Comparison of ENCODE assay signal across 8 cellular contexts in genomic region chr9:130770679-130771442, GRCh38.
DNase-seq lines count a peak whose midpoint lies in the region; ATAC-seq and TF ChIP-seq lines count a peak whose summit lies in the region.

No MANE protein-coding gene starts in this region.

- H3K9ac ChIP-seq in SU-DHL-6 (ENCODE audit: low read length) (no peak overlapping the region), fibroblast of lung (ENCODE audit: insufficient read depth, low read length) (no peak overlapping the region)

- no peaks in the 10 kb centered on the region for H3F3A ChIP-seq in SU-DHL-6 (ENCODE audit: insufficient read depth)

- H3K4me3 ChIP-seq in SU-DHL-6 (ENCODE audit: insufficient read depth, low read length, poor library complexity, severe bottlenecking), result no peak overlapping the region
- no peak overlapping the region for H3K4me3 ChIP-seq in fibroblast of lung (replicated peaks in 1 of 4; ENCODE audit: control extremely low read depth in 1 of 4, insufficient read depth in 1 of 4, low read depth in 3 of 4, low read length in 4 of 4)

- peak; percentile 41 for DNase-seq in GDM1 (lab: John Stamatoyannopoulos, UW)
- DNase-seq in NCI-H1105 treated with DMSO at 0.1 percent for 48 hours (lab: John Stamatoyannopoulos, UW), result peak; percentile 58
- peak; percentile 59 to 90 for DNase-seq in fibroblast of lung (ENCODE audit: low read depth in 2 of 2)
- DNase-seq in neural crest cell (ENCODE audit: low read depth, low spot score), result no peak

- ATAC-seq in GM19455 (IDR thresholded peaks at IDR 0.05; ENCODE audit: unreplicated experiment) (no peak), GM18511 (IDR thresholded peaks at IDR 0.05; ENCODE audit: unreplicated experiment) (no peak)

- no peaks in the 10 kb centered on the region for H3K27me3 Mint-ChIP-seq in neural crest cell (ENCODE audit: low read depth)

- H2AFZ ChIP-seq in SU-DHL-6 (ENCODE audit: low read depth, low read length, severe bottlenecking) (no peak overlapping the region), fibroblast of lung (ENCODE audit: low read length) (no peak overlapping the region)

- peaks cover 18% of the 10 kb centered on the region for H3K36me3 Mint-ChIP-seq in neural crest cell (ENCODE audit: low read depth)

- H3K27ac Mint-ChIP-seq in neural crest cell (ENCODE audit: unreplicated experiment), result no peak overlapping the region

- no peaks in the 10 kb centered on the region for H3K27me3 ChIP-seq in SU-DHL-6 (ENCODE audit: low read length)
- H3K27me3 ChIP-seq in fibroblast of lung (ENCODE audit: control insufficient read depth, insufficient read depth, low read length), result no peaks in the 10 kb centered on the region

- H3K79me2 ChIP-seq in SU-DHL-6 (ENCODE audit: insufficient read depth, low read length) (no peaks in the 10 kb centered on the region), fibroblast of lung (ENCODE audit: control insufficient read depth, insufficient read depth, low read length) (peaks cover 42% of the 10 kb centered on the region)

- H3K27ac ChIP-seq in 22Rv1 (no peak overlapping the region), SU-DHL-6 (ENCODE audit: low read depth, low read length) (no peak overlapping the region), fibroblast of lung (ENCODE audit: insufficient read depth, low read length) (no peak overlapping the region)

- H3K9me2 ChIP-seq in SU-DHL-6 (replicated peaks; ENCODE audit: insufficient read depth, low read length), result no peaks in the 10 kb centered on the region

- H3K4me1 ChIP-seq in fibroblast of lung (ENCODE audit: control insufficient read depth, extremely low read depth, insufficient read depth, low read length), result peaks cover 9% of the 10 kb centered on the region

- H3K9me3 ChIP-seq in SU-DHL-6 (ENCODE audit: insufficient read depth, low read length) (no peaks in the 10 kb centered on the region), fibroblast of lung (ENCODE audit: control insufficient read depth, insufficient read depth, low read depth, low read length) (no peaks in the 10 kb centered on the region)

- TF ChIP-seq CTCF in 22Rv1 (IDR thresholded peaks at IDR 0.05) (peak; percentile 82), SU-DHL-6 (IDR thresholded peaks at IDR 0.05; ENCODE audit: insufficient read depth, low read length, poor library complexity, severe bottlenecking) (peak; percentile 48), fibroblast of lung (conservative IDR thresholded peaks at IDR 0.05 in 1 of 2, IDR thresholded peaks at IDR 0.05 in 1 of 2; ENCODE audit: low read depth in 1 of 2, low read length in 2 of 2) (peak; percentile 57), neural crest cell (conservative IDR thresholded peaks at IDR 0.05) (peak; percentile 73)

- H3K4me3 Mint-ChIP-seq in neural crest cell, result no peak overlapping the region

- peaks cover 9% of the 10 kb centered on the region for H3K9me3 Mint-ChIP-seq in neural crest cell

- H3K4me2 ChIP-seq in SU-DHL-6 (ENCODE audit: low read depth, low read length, poor library complexity, severe bottlenecking) (no peak overlapping the region), fibroblast of lung (ENCODE audit: extremely low read depth, insufficient read depth, low read length) (no peak overlapping the region)

- H4K20me1 ChIP-seq in SU-DHL-6 (ENCODE audit: low read depth, low read length) (peaks cover 3% of the 10 kb centered on the region; the same call in 1 of the 2 replicates), fibroblast of lung (ENCODE audit: control insufficient read depth, extremely low read depth, insufficient read depth, low read length) (no peaks in the 10 kb centered on the region)

- H3K36me3 ChIP-seq in SU-DHL-6 (ENCODE audit: low read length) (no peaks in the 10 kb centered on the region), fibroblast of lung (ENCODE audit: control insufficient read depth, insufficient read depth, low read length) (no peaks in the 10 kb centered on the region)

- H3K4me1 Mint-ChIP-seq in neural crest cell, result peaks cover 33% of the 10 kb centered on the region
